ENCODE assay signal across 8 cellular contexts in the genomic region with DNA sequence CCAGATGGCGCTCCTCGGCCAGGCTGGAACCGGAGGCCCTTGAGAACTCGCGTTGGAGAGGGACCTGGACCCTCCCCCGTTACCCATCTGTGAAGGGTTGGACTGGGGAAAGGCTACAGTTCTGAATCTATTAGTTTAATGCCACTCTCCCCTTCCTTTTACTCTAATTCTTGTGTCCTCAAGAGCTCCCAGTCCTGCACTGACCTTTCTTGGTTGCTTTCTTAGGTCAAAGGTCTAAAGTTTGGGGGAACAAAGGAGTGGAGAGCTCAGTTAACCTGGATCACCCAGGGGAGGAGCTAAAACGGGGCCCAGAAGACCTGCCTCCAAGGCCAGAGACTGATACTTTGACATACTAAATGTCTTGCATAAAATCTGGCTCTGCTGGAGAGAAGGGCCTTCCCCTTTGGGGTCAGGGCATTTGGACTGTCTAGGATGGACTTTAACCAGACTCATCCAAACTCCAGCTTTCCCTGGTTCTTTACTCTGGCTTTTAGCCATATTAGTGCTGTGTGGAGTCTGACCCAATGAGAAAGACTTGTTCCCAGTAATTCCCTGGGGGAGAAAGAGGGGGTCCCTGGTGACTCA. TPM values are rescaled to one million over a fixed set of nuclear protein-coding genes. Genes with fewer than 3 reads are reported as not detected.
DNase-seq lines count a peak whose midpoint lies in the region; ATAC-seq and TF ChIP-seq lines count a peak whose summit lies in the region.

No MANE protein-coding gene starts in this region.

- ATAC-seq in left colon (peak; percentile 0), GM21723 (IDR thresholded peaks at IDR 0.05; ENCODE audit: unreplicated experiment) (no peak)

- peak overlapping the region; percentile 92 for H3K27ac ChIP-seq in suprapubic skin

- 0% methylated on average over 4 of the region's 7 CpGs for WGBS in suprapubic skin

- TF ChIP-seq POLR2A in suprapubic skin (IDR thresholded peaks at IDR 0.05): no peak

- H3K4me3 Mint-ChIP-seq in activated CD4-positive, alpha-beta T cell treated with anti-CD3 and anti-CD28 coated beads, Interleukin-2, amount 10 ng/mL, durations not matched to agents 7 days and 5 days: peak overlapping the region; percentile 89
- peak overlapping the region; percentile 94 for H3K4me3 Mint-ChIP-seq in activated naive CD8-positive, alpha-beta T cell

- no peak for TF ChIP-seq EP300 in suprapubic skin (IDR thresholded peaks at IDR 0.05)

- H3K27ac Mint-ChIP-seq in activated CD4-positive, alpha-beta T cell treated with anti-CD3 and anti-CD28 coated beads, Interleukin-2, amount 10 ng/mL, durations not matched to agents 7 days and 5 days: peak overlapping the region; percentile 98
- peak overlapping the region; percentile 98 for H3K27ac Mint-ChIP-seq in activated naive CD8-positive, alpha-beta T cell

- CTCF ChIA-PET in activated CD4-positive, alpha-beta T cell treated with anti-CD3 and anti-CD28 coated beads, Interleukin-2, amount 10 ng/mL, durations not matched to agents 7 days and 5 days (lab: Charles Lee): interaction anchor here (0.6 to 4.8 kb wide), 38 partner anchors 8 to 657 kb away, joined by 3 to 77 read pairs (median 8); a partner anchor contains a TSS

- H3K36me3 ChIP-seq in suprapubic skin: peaks cover 27% of the 10 kb centered on the region

- peaks cover 19% of the 10 kb centered on the region for H3K4me1 ChIP-seq in suprapubic skin

- intact Hi-C loops in left colon (cut with DNase I, micrococcal nuclease): loop anchor here in 1 of 2 donors (10.0 kb wide), 1 partner anchor 71 kb away; a partner anchor contains a TSS

- no peaks in the 10 kb centered on the region for H3K27me3 ChIP-seq in suprapubic skin

- H3K9me3 ChIP-seq in suprapubic skin: no peaks in the 10 kb centered on the region

- TF ChIP-seq CTCF in suprapubic skin (IDR thresholded peaks at IDR 0.05): peak; percentile 91 to 92

- peaks cover 16% of the 10 kb centered on the region for H3K36me3 Mint-ChIP-seq in activated CD4-positive, alpha-beta T cell treated with anti-CD3 and anti-CD28 coated beads, Interleukin-2, amount 10 ng/mL, durations not matched to agents 7 days and 5 days (ENCODE audit: low read depth)
- H3K36me3 Mint-ChIP-seq in activated naive CD8-positive, alpha-beta T cell: no peaks in the 10 kb centered on the region

- peak overlapping the region; percentile 86 for H3K4me3 ChIP-seq in suprapubic skin

- H3K4me1 Mint-ChIP-seq in activated CD4-positive, alpha-beta T cell treated with anti-CD3 and anti-CD28 coated beads, Interleukin-2, amount 10 ng/mL, durations not matched to agents 7 days and 5 days: peaks cover 35% of the 10 kb centered on the region
- H3K4me1 Mint-ChIP-seq in activated naive CD8-positive, alpha-beta T cell (ENCODE audit: low read depth): peaks cover 23% of the 10 kb centered on the region

- DNase-seq in activated CD4-positive, alpha-beta T cell treated with anti-CD3 and anti-CD28 coated beads, Interleukin-2, amount 10 ng/mL, durations not matched to agents 7 days and 5 days: no peak
- DNase-seq in activated CD4-positive, alpha-beta T cell treated with anti-CD3 and anti-CD28 coated beads, Interleukin-2, amount 50 U/mL, for 48 hours: no peak
- DNase-seq in left colon (no peak), suprapubic skin (ENCODE audit: low spot score in 2 of 2) (no peak), Ammon's horn (ENCODE audit: low spot score) (no peak), NCI-H82 treated with DMSO at 0.1 percent for 48 hours (lab: John Stamatoyannopoulos, UW; ENCODE audit: unreplicated experiment) (no peak)

- no peaks in the 10 kb centered on the region for H3K9me3 Mint-ChIP-seq in activated CD4-positive, alpha-beta T cell treated with anti-CD3 and anti-CD28 coated beads, Interleukin-2, amount 10 ng/mL, durations not matched to agents 7 days and 5 days
- H3K9me3 Mint-ChIP-seq in activated naive CD8-positive, alpha-beta T cell (ENCODE audit: low read depth): no peaks in the 10 kb centered on the region

- POLR2A ChIA-PET in activated CD4-positive, alpha-beta T cell treated with anti-CD3 and anti-CD28 coated beads, Interleukin-2, amount 10 ng/mL, durations not matched to agents 7 days and 5 days (lab: Charles Lee): interaction anchor here (0.7 to 2.1 kb wide), 2 partner anchors 35 to 98 kb away, joined by 5 read pairs; a partner anchor contains a TSS

- no peaks in the 10 kb centered on the region for H3K27me3 Mint-ChIP-seq in activated CD4-positive, alpha-beta T cell treated with anti-CD3 and anti-CD28 coated beads, Interleukin-2, amount 10 ng/mL, durations not matched to agents 7 days and 5 days
- H3K27me3 Mint-ChIP-seq in activated naive CD8-positive, alpha-beta T cell: no peaks in the 10 kb centered on the region

RNA-seq across cellular contexts. Expression of a gene that starts 0.9 kb away (rescaled TPM):
- total RNA-seq in activated CD4-positive, alpha-beta T cell treated with anti-CD3 and anti-CD28 coated beads, Interleukin-2, amount 10 ng/mL, durations not matched to agents 7 days and 5 days: 10 to 100 TPM; 90.7 to 95.4 TPM
- total RNA-seq in left colon: 100 to 1,000 TPM; 167 to 180 TPM
- 100 to 1,000 TPM; 147 to 195 (median 180) TPM for total RNA-seq in suprapubic skin

RNA-seq across cellular contexts. Expression of a gene that starts 12.3 kb away (rescaled TPM):
- total RNA-seq in activated CD4-positive, alpha-beta T cell treated with anti-CD3 and anti-CD28 coated beads, Interleukin-2, amount 10 ng/mL, durations not matched to agents 7 days and 5 days: 10 to 100 TPM; 16.4 to 25.6 TPM
- total RNA-seq in left colon: 100 to 1,000 TPM in 1 of 2 donors, 10 to 100 TPM in 1; 89.6 to 123 TPM
- 100 to 1,000 TPM in 2 of 4 donors, 10 to 100 TPM in 2; 91.2 to 128 (median 99.8) TPM for total RNA-seq in suprapubic skin

RNA-seq across cellular contexts. Expression of a gene that starts 18.5 kb away (rescaled TPM):
- total RNA-seq in activated CD4-positive, alpha-beta T cell treated with anti-CD3 and anti-CD28 coated beads, Interleukin-2, amount 10 ng/mL, durations not matched to agents 7 days and 5 days: 10 to 100 TPM; 12.0 to 13.1 TPM
- 1 to 10 TPM in 1 of 2 donors, under 1 TPM in 1; 0.89 to 1.6 TPM for total RNA-seq in left colon
- total RNA-seq in suprapubic skin: 1 to 10 TPM in 1 of 4 donors, under 1 TPM in 1, not detected in 2; 0.60 to 1.4 TPM

RNA-seq across cellular contexts. Expression of a gene that starts 30.0 kb away (rescaled TPM):
- 10 to 100 TPM; 29.5 to 36.8 TPM for total RNA-seq in activated CD4-positive, alpha-beta T cell treated with anti-CD3 and anti-CD28 coated beads, Interleukin-2, amount 10 ng/mL, durations not matched to agents 7 days and 5 days
- total RNA-seq in left colon (10 to 100 TPM; 37.2 to 40.8 TPM), suprapubic skin (10 to 100 TPM; 50.2 to 70.7 (median 66.6) TPM)

RNA-seq across cellular contexts. Expression of a gene that starts 35.5 kb away (rescaled TPM):
- 100 to 1,000 TPM; 219 to 227 TPM for total RNA-seq in activated CD4-positive, alpha-beta T cell treated with anti-CD3 and anti-CD28 coated beads, Interleukin-2, amount 10 ng/mL, durations not matched to agents 7 days and 5 days
- total RNA-seq in left colon (10 to 100 TPM in 1 of 2 donors, 1 to 10 TPM in 1; 4.3 to 18.1 TPM), suprapubic skin (1 to 10 TPM; 2.5 to 5.4 (median 3.9) TPM)

Comparison
In these comparisons a context has a peak if more than half of its experiments do, and no peak if none do; other contexts are left out.
1. RNA of a gene that starts 18.5 kb away (total RNA-seq): 12.0 to 13.1 TPM in activated CD4-positive, alpha-beta T cell treated with anti-CD3 and anti-CD28 coated beads, Interleukin-2, amount 10 ng/mL, durations not matched to agents 7 days and 5 days; 0.89 to 1.6 TPM in left colon and 0.60 to 1.4 TPM in suprapubic skin; every median in the first group is over 4 times any median in the second.